ENCODE assay signal across 22 cellular contexts in the genomic region with DNA sequence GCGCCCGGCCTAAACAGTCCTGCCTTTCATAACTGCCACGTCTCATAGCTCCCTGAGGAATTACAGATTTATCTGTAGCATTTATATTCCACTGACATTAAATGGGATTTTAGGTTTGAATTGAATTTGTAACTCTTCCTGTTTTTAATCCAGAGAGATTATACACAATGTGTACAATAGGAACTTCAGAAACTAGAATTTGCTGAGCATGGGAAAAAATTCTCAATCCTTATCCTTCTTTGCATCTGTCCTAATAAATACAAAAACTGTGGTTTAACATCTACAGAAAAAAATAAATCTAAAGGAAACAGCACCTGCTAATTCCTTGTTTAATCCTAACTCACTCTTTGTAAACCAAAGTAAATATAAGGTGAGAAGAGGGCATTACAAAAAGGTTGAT.
"Had no signal": no experiment of that assay in that cellular context is flagged by ENCODE, and none has a peak within 500 bp of the region (broad histone marks: within the 10 kb centered on the region; RNA-seq: fewer than 3 reads in every experiment).

No MANE protein-coding gene starts in this region.

- H3K9me3 Mint-ChIP-seq: activated T-cell treated with anti-CD3 and anti-CD28 coated beads, Interleukin-2, amount 50 U/mL, for 24 hours; endodermal cell had no signal

- H3K4me3 Mint-ChIP-seq: activated T-cell treated with anti-CD3 and anti-CD28 coated beads, Interleukin-2, amount 50 U/mL, for 24 hours; endodermal cell had no signal

- H3K27me3 ChIP-seq: body of pancreas, gastroesophageal sphincter, neutrophil, ovary, right atrium auricular region, upper lobe of right lung had no signal

- ATAC-seq: body of pancreas, gastroesophageal sphincter, left ventricle myocardium superior, mucosa of descending colon, psoas muscle, SK-N-SH treated with all-trans-retinoic acid at 6 μM for 48 hours, upper lobe of right lung had no signal

- H3K4me3 ChIP-seq: body of pancreas, gastroesophageal sphincter, mucosa of descending colon, ovary, psoas muscle, right atrium auricular region, upper lobe of right lung had no signal

- H3K27me3 Mint-ChIP-seq: activated T-cell treated with anti-CD3 and anti-CD28 coated beads, Interleukin-2, amount 50 U/mL, for 24 hours had no signal

- H3K36me3 ChIP-seq: ovary, right atrium auricular region had no signal

- H3K27ac ChIP-seq: body of pancreas, gastroesophageal sphincter, neutrophil, ovary, psoas muscle, right atrium auricular region, upper lobe of right lung, WERI-Rb-1 had no signal

- H3K27ac Mint-ChIP-seq: activated T-cell treated with anti-CD3 and anti-CD28 coated beads, Interleukin-2, amount 50 U/mL, for 24 hours; endodermal cell had no signal

- DNase-seq: activated CD4-positive, alpha-beta T cell treated with anti-CD3 and anti-CD28 coated beads, Interleukin-2, amount 50 U/mL, for 1 hour; activated CD4-positive, CD25-positive, alpha-beta regulatory T cell treated with anti-CD3 and anti-CD28 coated beads, Interleukin-2, amount 50 U/mL, for 72 hours; activated naive CD4-positive, alpha-beta T cell treated with Interleukin-2 at 50 U/mL for 16 hours; activated T-cell treated with anti-CD3 and anti-CD28 coated beads, Interleukin-2, amount 50 U/mL, for 24 hours; anterior cingulate cortex; body of pancreas; caudate nucleus; endodermal cell; head of caudate nucleus; hypothalamus; left ventricle myocardium superior; ovary; psoas muscle; stimulated activated CD4-positive, alpha-beta T cell treated with anti-CD3 and anti-CD28 coated beads, Interleukin-4, amount 100 ng/mL, for 24 hours; stimulated activated naive CD4-positive, alpha-beta T cell treated with Interleukin-2 at 50 U/mL for 16 hours; upper lobe of right lung; WERI-Rb-1 had no signal

- H3K9me3 ChIP-seq: body of pancreas, gastroesophageal sphincter, mucosa of descending colon, neutrophil, ovary, psoas muscle, right atrium auricular region, upper lobe of right lung had no signal
